In genomic region chr2:201358684-201359083, GRCh38 we compare ENCODE assay signal across 10 cellular contexts. TPM values are rescaled to one million over a fixed set of nuclear protein-coding genes. Genes with fewer than 3 reads are reported as not detected.
DNase-seq lines count a peak whose midpoint lies in the region; ATAC-seq lines count a peak whose summit lies in the region.
"Had no signal": no experiment of that assay in that cellular context is flagged by ENCODE, and none has a peak within 500 bp of the region (broad histone marks: within the 10 kb centered on the region; RNA-seq: fewer than 3 reads in every experiment).

No MANE protein-coding gene starts in this region.

- H3K9me3 Mint-ChIP-seq in activated naive CD4-positive, alpha-beta T cell treated with anti-CD3 and anti-CD28 coated beads, Interleukin-2, amount 50 U/mL, for 72 hours, result no peaks in the 10 kb centered on the region

- peak; percentile 92 to 96 for ATAC-seq in activated naive CD4-positive, alpha-beta T cell treated with anti-CD3 and anti-CD28 coated beads, Interleukin-2, amount 50 U/mL, for 72 hours
- ATAC-seq in GM18873 (IDR thresholded peaks at IDR 0.05; ENCODE audit: low FRiP score, unreplicated experiment), result no peak
- ATAC-seq in HG03039 (IDR thresholded peaks at IDR 0.05; ENCODE audit: unreplicated experiment), result no peak
- no peak for ATAC-seq in HG03439 (IDR thresholded peaks at IDR 0.05; ENCODE audit: unreplicated experiment)

- peak; percentile 16 for DNase-seq in GM04503 (ENCODE audit: low read depth)
- peak; percentile 95 for DNase-seq in M059J (ENCODE audit: low read depth)
- DNase-seq in activated naive CD4-positive, alpha-beta T cell treated with anti-CD3 and anti-CD28 coated beads, Interleukin-2, amount 50 U/mL, for 72 hours (ENCODE audit: low spot score in 2 of 2), result peak in 1 of 2 donors; percentile 31
- peak; percentile 73 for DNase-seq in kidney glomerular epithelial cell (lab: John Stamatoyannopoulos, UW)
- no peak for DNase-seq in NCI-H1105 (lab: John Stamatoyannopoulos, UW)
- DNase-seq: anterior cingulate cortex, NCI-H446 treated with DMSO at 0.1 percent for 48 hours had no signal

- peak overlapping the region in 1 of 2 donors; percentile 1 for H3K27ac Mint-ChIP-seq in activated naive CD4-positive, alpha-beta T cell treated with anti-CD3 and anti-CD28 coated beads, Interleukin-2, amount 50 U/mL, for 72 hours

- H3K36me3 Mint-ChIP-seq in activated naive CD4-positive, alpha-beta T cell treated with anti-CD3 and anti-CD28 coated beads, Interleukin-2, amount 50 U/mL, for 72 hours, result peaks cover 6 to 13% of the 10 kb centered on the region in 2 donors

RNA-seq across cellular contexts. Expression of gene FLACC1, which starts 1.5 kb away (rescaled TPM):
- 0.27 TPM in 1 of 2 replicates, not detected in the other for total RNA-seq in M059J (2014; rRNA removed; shearing (Covaris generic))
- 1 to 10 TPM in 1 of 2 donors, under 1 TPM in 1; 0.43 to 1.0 TPM for total RNA-seq in activated naive CD4-positive, alpha-beta T cell treated with anti-CD3 and anti-CD28 coated beads, Interleukin-2, amount 50 U/mL, for 72 hours

Comparison
In these comparisons a context has a peak if more than half of its experiments do, and no peak if none do; other contexts are left out.
1. ATAC-seq: peak in activated naive CD4-positive, alpha-beta T cell treated with anti-CD3 and anti-CD28 coated beads, Interleukin-2, amount 50 U/mL, for 72 hours (2 of 2); none in GM18873 (single experiment), HG03039 (single experiment) and HG03439 (single experiment).